9 cellular contexts compared by ENCODE assay signal in genomic region chr2:96556441-96557330, GRCh38. TPM values are rescaled to one million over a fixed set of nuclear protein-coding genes. Genes with fewer than 3 reads are reported as not detected.
A peak's percentile ranks its signal among the peaks of the same experiment; 100 is the strongest.
DNase-seq lines count a peak whose midpoint lies in the region; ATAC-seq, FAIRE-seq and TF ChIP-seq lines count a peak whose summit lies in the region.
"Had no signal": no experiment of that assay in that cellular context is flagged by ENCODE, and none has a peak within 500 bp of the region (broad histone marks: within the 10 kb centered on the region; RNA-seq: fewer than 3 reads in every experiment).

No MANE protein-coding gene starts in this region.

- no peaks in the 10 kb centered on the region for H3K27me3 Mint-ChIP-seq in T-helper 17 cell
- peaks cover 6% of the 10 kb centered on the region for H3K27me3 Mint-ChIP-seq in endothelial cell (ENCODE audit: unreplicated experiment)
- H3K27me3 Mint-ChIP-seq: activated naive CD8-positive, alpha-beta T cell treated with anti-CD3 and anti-CD28 coated beads, Interleukin-2, amount 10 ng/mL, durations not matched to agents 7 days and 5 days had no signal

- TF ChIP-seq POLR2A in H54 (IDR thresholded peaks at IDR 0.05; ENCODE audit: low read depth, low read length) = no peak

- H3K27me3 ChIP-seq in HAP-1 (ENCODE audit: low read depth) = no peaks in the 10 kb centered on the region

- no peak for ATAC-seq in T-helper 17 cell
- ATAC-seq in HG02571 (IDR thresholded peaks at IDR 0.05; ENCODE audit: unreplicated experiment) = no peak

- DNase-seq in H54 (ENCODE audit: insufficient read length, low spot score) (peak; percentile 98), T-helper 17 cell (no peak), endothelial cell (ENCODE audit: low spot score) (no peak), NCI-H446 (lab: John Stamatoyannopoulos, UW) (no peak), HAP-1 (ENCODE audit: low spot score in 2 of 2) (no peak), amygdala (lab: John Stamatoyannopoulos, UW) (no peak)
- peak; percentile 41 to 68 (median 46) for DNase-seq in stimulated activated CD4-positive, alpha-beta T cell treated with anti-CD3 and anti-CD28 coated beads, TNF-alpha, amount 100 ng/mL, for 24 hours (ENCODE audit: low read depth in 3 of 3)
- DNase-seq: activated naive CD8-positive, alpha-beta T cell treated with anti-CD3 and anti-CD28 coated beads, Interleukin-2, amount 10 ng/mL, durations not matched to agents 7 days and 5 days had no signal

- no peak for TF ChIP-seq CTCF in endothelial cell (IDR thresholded peaks at IDR 0.05; ENCODE audit: unreplicated experiment)

- H3K27ac Mint-ChIP-seq in T-helper 17 cell (peak overlapping the region; percentile 75), endothelial cell (ENCODE audit: unreplicated experiment) (peak overlapping the region; percentile 0)
- H3K27ac Mint-ChIP-seq: activated naive CD8-positive, alpha-beta T cell treated with anti-CD3 and anti-CD28 coated beads, Interleukin-2, amount 10 ng/mL, durations not matched to agents 7 days and 5 days had no signal

- peaks cover 25% of the 10 kb centered on the region for H3K4me1 Mint-ChIP-seq in T-helper 17 cell
- no peaks in the 10 kb centered on the region for H3K4me1 Mint-ChIP-seq in endothelial cell (ENCODE audit: unreplicated experiment)

- FAIRE-seq in H54 (lab: Jason Lieb, UNC) = peak; percentile 96

- H3K4me3 Mint-ChIP-seq in T-helper 17 cell (no peak overlapping the region), endothelial cell (ENCODE audit: unreplicated experiment) (no peak overlapping the region)
- H3K4me3 Mint-ChIP-seq: activated naive CD8-positive, alpha-beta T cell treated with anti-CD3 and anti-CD28 coated beads, Interleukin-2, amount 10 ng/mL, durations not matched to agents 7 days and 5 days had no signal

- H3K4me3 ChIP-seq in HAP-1 = no peak overlapping the region

- H3K9me3 Mint-ChIP-seq in endothelial cell (ENCODE audit: unreplicated experiment) = no peaks in the 10 kb centered on the region
- H3K9me3 Mint-ChIP-seq: activated naive CD8-positive, alpha-beta T cell treated with anti-CD3 and anti-CD28 coated beads, Interleukin-2, amount 10 ng/mL, durations not matched to agents 7 days and 5 days had no signal

- H3K4me1 ChIP-seq in HAP-1 = no peaks in the 10 kb centered on the region

- H3K36me3 Mint-ChIP-seq in T-helper 17 cell (ENCODE audit: low read depth) (no peaks in the 10 kb centered on the region), endothelial cell (ENCODE audit: low read depth, unreplicated experiment) (no peaks in the 10 kb centered on the region)

- no peaks in the 10 kb centered on the region for H3K9me3 ChIP-seq in T-helper 17 cell (ENCODE audit: control insufficient read depth, low read length, poor library complexity, severe bottlenecking)
- no peaks in the 10 kb centered on the region for H3K9me3 ChIP-seq in HAP-1

- H3K36me3 ChIP-seq in HAP-1 (replicated peaks) = no peaks in the 10 kb centered on the region

- in situ Hi-C loops in HAP-1 (cut with MboI; ENCODE audit: low sequenced_read_pairs) = no loop called here

RNA-seq across cellular contexts. Expression of gene ARID5A, which starts 20.1 kb away (rescaled TPM):
- total RNA-seq in T-helper 17 cell (100 to 1,000 TPM; 126 to 139 TPM), endothelial cell (ENCODE audit: unreplicated experiment) (16.4 TPM)

RNA-seq across cellular contexts. Expression of gene NEURL3, which starts 51.5 kb away (rescaled TPM):
- total RNA-seq in T-helper 17 cell (under 1 TPM in 1 of 2 donors, not detected in 1; 0.44 TPM), endothelial cell (ENCODE audit: unreplicated experiment) (not detected)

Comparison
In these comparisons a context has a peak if more than half of its experiments do, and no peak if none do; other contexts are left out.
1. DNase-seq: peak in H54 (single experiment) and stimulated activated CD4-positive, alpha-beta T cell treated with anti-CD3 and anti-CD28 coated beads, TNF-alpha, amount 100 ng/mL, for 24 hours (3 of 3); none in T-helper 17 cell (0 of 3), endothelial cell (single experiment), NCI-H446 (0 of 2), HAP-1 (0 of 2) and amygdala (0 of 56).